9 cellular contexts compared by ENCODE assay signal in genomic region chr6:105775095-105775494, GRCh38.
"Had no signal": no experiment of that assay in that cellular context is flagged by ENCODE, and none has a peak within 500 bp of the region (broad histone marks: within the 10 kb centered on the region; RNA-seq: fewer than 3 reads in every experiment).

No MANE protein-coding gene starts in this region.

- FAIRE-seq: HepG2 had no signal

- H3K36me3 ChIP-seq: HAP-1 had no signal

- H3K4me3 ChIP-seq: GM23248, HAP-1 had no signal

- H3K27ac ChIP-seq: GM23248, HL-60 had no signal

- ATAC-seq: HCT116, HepG2 had no signal

- DNase-seq: GM23248, GOT3, H7, KG1 had no signal

- H3K9ac ChIP-seq: GM23248 had no signal

- H3K27me3 Mint-ChIP-seq: IgD-negative memory B cell had no signal

- H3K4me1 ChIP-seq: HAP-1 had no signal

- H3K27ac Mint-ChIP-seq: IgD-negative memory B cell had no signal

- H2AFZ ChIP-seq: GM23248 had no signal

- H3K4me1 Mint-ChIP-seq: IgD-negative memory B cell had no signal
